In genomic region chr6:2765896-2766766, GRCh38 we compare ENCODE assay signal across 8 cellular contexts. TPM values are rescaled to one million over a fixed set of nuclear protein-coding genes. Genes with fewer than 3 reads are reported as not detected.
DNase-seq lines count a peak whose midpoint lies in the region; ATAC-seq and TF ChIP-seq lines count a peak whose summit lies in the region.

No MANE protein-coding gene starts in this region.

- H3K9ac ChIP-seq in MM.1S (ENCODE audit: low read length) (peak overlapping the region; percentile 63), fibroblast of lung (ENCODE audit: insufficient read depth, low read length) (peak overlapping the region; percentile 91), neural progenitor cell (peak overlapping the region; percentile 28)

- H3K27me3 Mint-ChIP-seq in activated T-cell treated with anti-CD3 and anti-CD28 coated beads, Interleukin-2, amount 50 U/mL, for 4 hours (ENCODE audit: low read depth): no peaks in the 10 kb centered on the region
- peaks cover 4% of the 10 kb centered on the region for H3K27me3 Mint-ChIP-seq in neural progenitor cell (ENCODE audit: insufficient read depth, low read depth)

- peaks cover 46% of the 10 kb centered on the region for H3K4me1 Mint-ChIP-seq in activated T-cell treated with anti-CD3 and anti-CD28 coated beads, Interleukin-2, amount 50 U/mL, for 4 hours (ENCODE audit: low read depth)
- peaks cover 41% of the 10 kb centered on the region for H3K4me1 Mint-ChIP-seq in neural progenitor cell

- H3K79me2 ChIP-seq in MM.1S (ENCODE audit: low read length): peaks cover 51% of the 10 kb centered on the region
- H3K79me2 ChIP-seq in fibroblast of lung (ENCODE audit: control insufficient read depth, insufficient read depth, low read length): peaks cover 50% of the 10 kb centered on the region
- H3K79me2 ChIP-seq in neural progenitor cell (ENCODE audit: low read depth): peaks cover 52% of the 10 kb centered on the region

- H3K9me3 ChIP-seq in MM.1S (replicated peaks; ENCODE audit: insufficient read depth, low read length): no peaks in the 10 kb centered on the region
- H3K9me3 ChIP-seq in fibroblast of lung (ENCODE audit: control insufficient read depth, insufficient read depth, low read depth, low read length): no peaks in the 10 kb centered on the region
- H3K9me3 ChIP-seq in neural progenitor cell (ENCODE audit: low read depth): no peaks in the 10 kb centered on the region
- H3K9me3 ChIP-seq in uterus: no peaks in the 10 kb centered on the region

- TF ChIP-seq CTCF in MM.1S (IDR thresholded peaks at IDR 0.05; ENCODE audit: low read length) (no peak), fibroblast of lung (conservative IDR thresholded peaks at IDR 0.05 in 1 of 2, IDR thresholded peaks at IDR 0.05 in 1 of 2; ENCODE audit: low read depth in 1 of 2, low read length in 2 of 2) (no peak), neural progenitor cell (IDR thresholded peaks at IDR 0.05) (no peak), uterus (IDR thresholded peaks at IDR 0.05) (no peak)

- H3K9me2 ChIP-seq in MM.1S (replicated peaks; ENCODE audit: insufficient read depth, low read length): no peaks in the 10 kb centered on the region

- H3K4me3 Mint-ChIP-seq in activated T-cell treated with anti-CD3 and anti-CD28 coated beads, Interleukin-2, amount 50 U/mL, for 4 hours: peak overlapping the region; percentile 93
- H3K4me3 Mint-ChIP-seq in neural progenitor cell: peak overlapping the region; percentile 97

- H3K27me3 ChIP-seq in H7 (ENCODE audit: control insufficient read depth, insufficient read depth, low read length): peaks cover 1% of the 10 kb centered on the region; the same call in 1 of the 2 replicates
- H3K27me3 ChIP-seq in MM.1S (replicated peaks; ENCODE audit: insufficient read depth, low read length): no peaks in the 10 kb centered on the region
- H3K27me3 ChIP-seq in fibroblast of lung (ENCODE audit: control insufficient read depth, insufficient read depth, low read length): no peaks in the 10 kb centered on the region
- H3K27me3 ChIP-seq in neural progenitor cell: peaks cover 9% of the 10 kb centered on the region
- H3K27me3 ChIP-seq in uterus: no peaks in the 10 kb centered on the region

- peaks cover 4% of the 10 kb centered on the region for H3K36me3 ChIP-seq in H7 (replicated peaks; ENCODE audit: control insufficient read depth, insufficient read depth, low read length)
- H3K36me3 ChIP-seq in MM.1S (replicated peaks; ENCODE audit: insufficient read depth, low read length): peaks cover 4% of the 10 kb centered on the region; the same call in 1 of the 2 replicates
- H3K36me3 ChIP-seq in fibroblast of lung (ENCODE audit: control insufficient read depth, insufficient read depth, low read length): peaks cover 1% of the 10 kb centered on the region
- H3K36me3 ChIP-seq in neural progenitor cell: no peaks in the 10 kb centered on the region
- no peaks in the 10 kb centered on the region for H3K36me3 ChIP-seq in uterus

- H3K4me3 ChIP-seq in H7 (ENCODE audit: insufficient read depth, low read depth, low read length): peak overlapping the region; percentile 95
- peak overlapping the region; percentile 81 for H3K4me3 ChIP-seq in MM.1S (ENCODE audit: low read length)
- peak overlapping the region; percentile 73 to 90 (median 80) for H3K4me3 ChIP-seq in fibroblast of lung (replicated peaks in 1 of 4; ENCODE audit: control extremely low read depth in 1 of 4, insufficient read depth in 1 of 4, low read depth in 3 of 4, low read length in 4 of 4)
- H3K4me3 ChIP-seq in neural progenitor cell: peak overlapping the region; percentile 83
- peak overlapping the region; percentile 76 to 77 for H3K4me3 ChIP-seq in uterus

- H3K4me2 ChIP-seq in MM.1S (ENCODE audit: low read depth, low read length) (peak overlapping the region; percentile 60), fibroblast of lung (ENCODE audit: extremely low read depth, insufficient read depth, low read length) (peak overlapping the region; percentile 99), neural progenitor cell (peak overlapping the region; percentile 95)

- H3K4me1 ChIP-seq in MM.1S (ENCODE audit: low read length): peaks cover 25% of the 10 kb centered on the region
- H3K4me1 ChIP-seq in fibroblast of lung (ENCODE audit: control insufficient read depth, extremely low read depth, insufficient read depth, low read length): peaks cover 15% of the 10 kb centered on the region
- peaks cover 45% of the 10 kb centered on the region for H3K4me1 ChIP-seq in neural progenitor cell
- H3K4me1 ChIP-seq in uterus: peaks cover 0 to 4% of the 10 kb centered on the region in 2 donors

- H3K36me3 Mint-ChIP-seq in activated T-cell treated with anti-CD3 and anti-CD28 coated beads, Interleukin-2, amount 50 U/mL, for 4 hours (ENCODE audit: insufficient read depth): peaks cover 12% of the 10 kb centered on the region
- peaks cover 10% of the 10 kb centered on the region for H3K36me3 Mint-ChIP-seq in neural progenitor cell

- TF ChIP-seq POLR2A in uterus (IDR thresholded peaks at IDR 0.05): no peak

- no peaks in the 10 kb centered on the region for H3K9me3 Mint-ChIP-seq in activated T-cell treated with anti-CD3 and anti-CD28 coated beads, Interleukin-2, amount 50 U/mL, for 4 hours
- H3K9me3 Mint-ChIP-seq in neural progenitor cell: no peaks in the 10 kb centered on the region

- ATAC-seq in activated T-cell treated with anti-CD3 and anti-CD28 coated beads, Interleukin-2, amount 50 U/mL, for 4 hours: peak in 1 of 2 donors; percentile 35

- intact Hi-C loops in uterus (cut with DNase I; ENCODE audit: low total_unique reads): no loop called here

- peaks cover 6% of the 10 kb centered on the region; the same call in 1 of the 2 replicates for H4K20me1 ChIP-seq in MM.1S (ENCODE audit: insufficient read depth, low read length)
- H4K20me1 ChIP-seq in fibroblast of lung (ENCODE audit: control insufficient read depth, extremely low read depth, insufficient read depth, low read length): peaks cover 2% of the 10 kb centered on the region
- H4K20me1 ChIP-seq in neural progenitor cell (ENCODE audit: low read depth): peaks cover 51% of the 10 kb centered on the region

- H3K27ac ChIP-seq in MM.1S (ENCODE audit: low read length): peak overlapping the region; percentile 54; the same call in 1 of the 2 replicates
- H3K27ac ChIP-seq in fibroblast of lung (ENCODE audit: insufficient read depth, low read length): peak overlapping the region; percentile 78
- H3K27ac ChIP-seq in neural progenitor cell: no peak overlapping the region
- peak overlapping the region; percentile 93 to 95 for H3K27ac ChIP-seq in uterus

- peak overlapping the region; percentile 93 for H3K27ac Mint-ChIP-seq in neural progenitor cell

- H3F3A ChIP-seq in MM.1S (ENCODE audit: insufficient read depth, low read length) (peaks cover 8% of the 10 kb centered on the region), neural progenitor cell (ENCODE audit: low read depth) (peaks cover 12% of the 10 kb centered on the region)

- DNase-seq in NCI-H2171 treated with DMSO at 0.1 percent for 48 hours (lab: John Stamatoyannopoulos, UW) (peak; percentile 56), NCI-H2171 (lab: John Stamatoyannopoulos, UW) (no peak), H7 (peak; percentile 87), MM.1S (peak; percentile 29), fibroblast of lung (ENCODE audit: low read depth in 2 of 2) (peak; percentile 39 to 40), neural progenitor cell (ENCODE audit: low spot score) (peak; percentile 81), uterus (peak in 1 of 2 donors; percentile 26)
- DNase-seq in activated T-cell treated with anti-CD3 and anti-CD28 coated beads, Interleukin-2, amount 50 U/mL, for 4 hours: peak; percentile 37

- peak overlapping the region; percentile 43 for H2AFZ ChIP-seq in MM.1S (ENCODE audit: low read length)
- H2AFZ ChIP-seq in fibroblast of lung (ENCODE audit: low read length): peak overlapping the region; percentile 77
- peak overlapping the region; percentile 75 for H2AFZ ChIP-seq in neural progenitor cell (replicated peaks)

RNA-seq across cellular contexts. Expression of gene WRNIP1, which starts 0.9 kb away (rescaled TPM):
- 50.5 and 56.1 TPM in 2 replicates for total RNA-seq in H7 (2014; rRNA removed; shearing (Covaris generic))
- total RNA-seq in activated T-cell treated with anti-CD3 and anti-CD28 coated beads, Interleukin-2, amount 50 U/mL, for 4 hours: 10 to 100 TPM; 44.1 to 52.1 (median 49.0) TPM
- total RNA-seq in fibroblast of lung: 33.1 and 40.8 TPM in 2 replicates
- polyA plus RNA-seq in fibroblast of lung: 29.7 and 32.4 TPM in 2 replicates
- polyA plus RNA-seq in fibroblast of lung (2012): 25.8 and 29.3 TPM in 2 replicates
- polyA minus RNA-seq in fibroblast of lung (ENCODE audit: low replicate concordance): 36.8 and 50.3 TPM in 2 replicates
- 25.3 and 34.5 TPM in 2 replicates for total RNA-seq in neural progenitor cell (ENCODE audit: low replicate concordance)
- 10 to 100 TPM; 34.1 to 50.5 (median 41.7) TPM for total RNA-seq in uterus

RNA-seq across cellular contexts. Expression of gene MYLK4, which starts 15.4 kb away (rescaled TPM):
- total RNA-seq in H7 (2014; rRNA removed; shearing (Covaris generic)): 0.03 and 0.07 TPM in 2 replicates
- under 1 TPM; 0.08 to 0.18 (median 0.11) TPM for total RNA-seq in activated T-cell treated with anti-CD3 and anti-CD28 coated beads, Interleukin-2, amount 50 U/mL, for 4 hours
- total RNA-seq in fibroblast of lung (0.26 and 0.33 TPM in 2 replicates), neural progenitor cell (ENCODE audit: low replicate concordance) (0.25 TPM in 1 of 2 replicates, not detected in the other), uterus (1 to 10 TPM; 1.2 to 6.4 (median 1.3) TPM)
- polyA plus RNA-seq in fibroblast of lung: 0.24 and 0.59 TPM in 2 replicates
- 0.16 and 0.28 TPM in 2 replicates for polyA plus RNA-seq in fibroblast of lung (2012)
- not detected in 2 replicates for polyA minus RNA-seq in fibroblast of lung (ENCODE audit: low replicate concordance)

Comparison
In these comparisons a context has a peak if more than half of its experiments do, and no peak if none do; other contexts are left out.
1. H3K9ac ChIP-seq: peak in every context shown above with its lines; median percentile 91 in fibroblast of lung; 63 in MM.1S; 28 in neural progenitor cell.